In the genomic region with DNA sequence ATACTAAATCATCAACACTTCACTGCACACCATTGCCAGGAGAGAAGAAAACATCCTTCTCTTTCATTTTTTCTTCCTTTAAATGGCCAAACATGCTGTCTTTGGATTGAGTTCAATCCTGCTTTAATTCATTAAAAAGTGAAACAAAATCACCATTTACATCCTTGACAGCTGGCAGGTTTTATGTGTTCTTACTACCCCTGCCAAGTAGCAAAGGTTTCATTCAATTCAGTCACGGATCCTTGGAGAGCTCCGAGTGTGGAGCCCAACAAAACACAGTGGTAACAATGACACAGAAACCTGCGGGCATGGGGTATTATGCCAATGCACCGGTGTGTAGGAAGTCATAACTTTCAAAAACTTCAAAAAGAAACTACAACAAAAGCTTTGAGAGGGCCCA, we compare ENCODE assay signal across 15 cellular contexts.
DNase-seq lines count a peak whose midpoint lies in the region; ATAC-seq, FAIRE-seq and TF ChIP-seq lines count a peak whose summit lies in the region.
"Had no signal": no experiment of that assay in that cellular context is flagged by ENCODE, and none has a peak within 500 bp of the region (broad histone marks: within the 10 kb centered on the region; RNA-seq: fewer than 3 reads in every experiment).

No MANE protein-coding gene starts in this region.

- H3K27me3 ChIP-seq in HepG2 (ENCODE audit: control insufficient read depth in 1 of 2, insufficient read depth in 2 of 2, low read length in 2 of 2), result no peaks in the 10 kb centered on the region; a peak in 1 of 5 replicates
- no peaks in the 10 kb centered on the region for H3K27me3 ChIP-seq in right lobe of liver
- H3K27me3 ChIP-seq in SJCRH30, result no peaks in the 10 kb centered on the region
- no peaks in the 10 kb centered on the region for H3K27me3 ChIP-seq in kidney epithelial cell (ENCODE audit: control insufficient read depth, insufficient read depth, low read length)
- no peaks in the 10 kb centered on the region for H3K27me3 ChIP-seq in upper lobe of right lung

- TF ChIP-seq CTCF in HepG2 (CRISPR knock-in tag; IDR thresholded peaks at IDR 0.05), result no peak
- TF ChIP-seq CTCF in right lobe of liver (IDR thresholded peaks at IDR 0.05), result no peak
- no peak for TF ChIP-seq CTCF in kidney epithelial cell (IDR thresholded peaks at IDR 0.05; ENCODE audit: insufficient read depth, low read length, poor library complexity, severe bottlenecking)
- no peak for TF ChIP-seq CTCF in upper lobe of right lung (IDR thresholded peaks at IDR 0.05)

- TF ChIP-seq RAD21 in HepG2 (CRISPR knock-in tag; IDR thresholded peaks at IDR 0.05), result no peak

- TF ChIP-seq EP300 in HepG2 (IDR thresholded peaks at IDR 0.05; ENCODE audit: low read depth in 2 of 2, low read length in 2 of 2) (no peak), HepG2 (CRISPR knock-in tag; IDR thresholded peaks at IDR 0.05; ENCODE audit: borderline replicate concordance) (no peak)

- H3K36me3 ChIP-seq in HepG2 (replicated peaks in 1 of 2; ENCODE audit: control insufficient read depth in 1 of 2, insufficient read depth in 2 of 2, low read length in 2 of 2) (no peaks in the 10 kb centered on the region), right lobe of liver (no peaks in the 10 kb centered on the region), SJCRH30 (no peaks in the 10 kb centered on the region), kidney epithelial cell (ENCODE audit: control insufficient read depth, insufficient read depth, low read length) (no peaks in the 10 kb centered on the region), upper lobe of right lung (no peaks in the 10 kb centered on the region)

- intact Hi-C loops in HepG2 (cut with micrococcal nuclease; ENCODE audit: unreplicated experiment) (no loop called here), right lobe of liver (cut with DNase I) (no loop called here), upper lobe of right lung (cut with DNase I) (no loop called here)

- in situ Hi-C loops in HepG2 (cut with HindIII; ENCODE audit: extremely low pct_ligation_motif_present, low pct_unique_long_range_greater_than_20kb), result no loop called here

- H3K27ac ChIP-seq in HepG2 (ENCODE audit: extremely low read length, insufficient read depth, low read length), result no peak overlapping the region
- H3K27ac ChIP-seq in right lobe of liver, result no peak overlapping the region
- H3K27ac ChIP-seq in SJCRH30, result no peak overlapping the region
- no peak overlapping the region for H3K27ac ChIP-seq in upper lobe of right lung
- H3K27ac ChIP-seq: HL-60 had no signal

- H3K9me3 ChIP-seq in HepG2 (ENCODE audit: low read length), result no peaks in the 10 kb centered on the region
- no peaks in the 10 kb centered on the region for H3K9me3 ChIP-seq in right lobe of liver
- no peaks in the 10 kb centered on the region for H3K9me3 ChIP-seq in SJCRH30 (replicated peaks)
- H3K9me3 ChIP-seq in upper lobe of right lung, result no peaks in the 10 kb centered on the region

- DNase-seq in HepG2 (ENCODE audit: low spot score) (no peak), right lobe of liver (no peak), SJCRH30 (peak; percentile 13 to 63), kidney epithelial cell (ENCODE audit: low read depth) (peak; percentile 61), NCI-H1417 (lab: John Stamatoyannopoulos, UW) (no peak), upper lobe of right lung (no peak), activated gamma-delta T cell (lab: John Stamatoyannopoulos, UW) (no peak)
- DNase-seq: activated CD4-positive, alpha-beta T cell treated with anti-CD3 and anti-CD28 coated beads, Interleukin-2, amount 50 U/mL, for 48 hours; activated gamma-delta T cell treated with Interleukin-2 at 50 U/mL for 16 hours; left colon; NCI-H1417 treated with DMSO at 0.1 percent for 48 hours; T-helper 1 cell had no signal

- BruUV-seq in HepG2 (replicated peaks; lab: Mats Ljungman, UMichigan), result no TSS peak

- ATAC-seq in HepG2, result no peak
- no peak for ATAC-seq in right lobe of liver
- no peak for ATAC-seq in HG02798 (IDR thresholded peaks at IDR 0.05; ENCODE audit: poor library complexity, unreplicated experiment)
- ATAC-seq in upper lobe of right lung, result no peak
- ATAC-seq: left colon had no signal

- H3K9ac ChIP-seq in HepG2 (ENCODE audit: insufficient read depth, low read depth, low read length), result no peak overlapping the region

- no peak for FAIRE-seq in HepG2 (lab: Jason Lieb, UNC)
- FAIRE-seq: GM18507 had no signal

- H4K20me1 ChIP-seq in HepG2 (ENCODE audit: insufficient read depth, low read length), result no peaks in the 10 kb centered on the region

- H3K4me1 ChIP-seq in HepG2 (ENCODE audit: insufficient read depth, low read length) (peaks cover 10% of the 10 kb centered on the region), right lobe of liver (no peaks in the 10 kb centered on the region), SJCRH30 (no peaks in the 10 kb centered on the region; the same call in 1 of the 2 replicates), upper lobe of right lung (no peaks in the 10 kb centered on the region)

- POLR2A ChIA-PET in HepG2 (lab: Yijun Ruan, JAX), result no interaction called here

- H3K79me2 ChIP-seq in HepG2 (ENCODE audit: insufficient read depth, low read length), result no peaks in the 10 kb centered on the region

- H2AFZ ChIP-seq in HepG2 (ENCODE audit: low read length), result peak overlapping the region; percentile 32

- WGBS in HepG2 (ENCODE audit: low lambda C conversion rate), result 16% methylated on average over 4 of the region's 4 CpGs
- WGBS in right lobe of liver (ENCODE audit: insufficient coverage, low coverage, low lambda C conversion rate, missing lambda C conversion rate), result 49% methylated on average over 4 of the region's 4 CpGs

- TF ChIP-seq POLR2A in HepG2 (IDR thresholded peaks at IDR 0.05; ENCODE audit: insufficient read depth in 1 of 2, low read depth in 2 of 2, low read length in 2 of 2) (no peak), right lobe of liver (IDR thresholded peaks at IDR 0.05) (no peak)

- no peak overlapping the region for H3K4me2 ChIP-seq in HepG2 (ENCODE audit: low read depth, low read length)

- H3K4me3 ChIP-seq in HepG2 (replicated peaks in 1 of 3; ENCODE audit: insufficient read depth in 1 of 3, low read depth in 2 of 3, low read length in 3 of 3), result no peak overlapping the region
- no peak overlapping the region for H3K4me3 ChIP-seq in right lobe of liver
- no peak overlapping the region for H3K4me3 ChIP-seq in SJCRH30
- no peak overlapping the region for H3K4me3 ChIP-seq in kidney epithelial cell (ENCODE audit: low read depth, low read length)
- no peak overlapping the region for H3K4me3 ChIP-seq in upper lobe of right lung

- CTCF ChIA-PET in HepG2 (lab: Yijun Ruan, JAX; ENCODE audit: low intra/inter-chr PET ratio, low total read pairs), result no interaction called here

TF ChIP-seq in HepG2, 621 proteins besides CTCF, POLR2A, EP300 and RAD21:
- no peak for TF ChIP-seq MIER3 (CRISPR knock-in tag; IDR thresholded peaks at IDR 0.05; ENCODE audit: borderline replicate concordance)
- TF ChIP-seq MAZ (IDR thresholded peaks at IDR 0.05; ENCODE audit: borderline replicate concordance, low read depth, low read length), result no peak
- no peak for TF ChIP-seq MAZ (CRISPR knock-in tag; IDR thresholded peaks at IDR 0.05; ENCODE audit: low read depth)
- TF ChIP-seq ZNF878 (CRISPR knock-in tag; IDR thresholded peaks at IDR 0.05), result no peak
- TF ChIP-seq, protein P1, sequence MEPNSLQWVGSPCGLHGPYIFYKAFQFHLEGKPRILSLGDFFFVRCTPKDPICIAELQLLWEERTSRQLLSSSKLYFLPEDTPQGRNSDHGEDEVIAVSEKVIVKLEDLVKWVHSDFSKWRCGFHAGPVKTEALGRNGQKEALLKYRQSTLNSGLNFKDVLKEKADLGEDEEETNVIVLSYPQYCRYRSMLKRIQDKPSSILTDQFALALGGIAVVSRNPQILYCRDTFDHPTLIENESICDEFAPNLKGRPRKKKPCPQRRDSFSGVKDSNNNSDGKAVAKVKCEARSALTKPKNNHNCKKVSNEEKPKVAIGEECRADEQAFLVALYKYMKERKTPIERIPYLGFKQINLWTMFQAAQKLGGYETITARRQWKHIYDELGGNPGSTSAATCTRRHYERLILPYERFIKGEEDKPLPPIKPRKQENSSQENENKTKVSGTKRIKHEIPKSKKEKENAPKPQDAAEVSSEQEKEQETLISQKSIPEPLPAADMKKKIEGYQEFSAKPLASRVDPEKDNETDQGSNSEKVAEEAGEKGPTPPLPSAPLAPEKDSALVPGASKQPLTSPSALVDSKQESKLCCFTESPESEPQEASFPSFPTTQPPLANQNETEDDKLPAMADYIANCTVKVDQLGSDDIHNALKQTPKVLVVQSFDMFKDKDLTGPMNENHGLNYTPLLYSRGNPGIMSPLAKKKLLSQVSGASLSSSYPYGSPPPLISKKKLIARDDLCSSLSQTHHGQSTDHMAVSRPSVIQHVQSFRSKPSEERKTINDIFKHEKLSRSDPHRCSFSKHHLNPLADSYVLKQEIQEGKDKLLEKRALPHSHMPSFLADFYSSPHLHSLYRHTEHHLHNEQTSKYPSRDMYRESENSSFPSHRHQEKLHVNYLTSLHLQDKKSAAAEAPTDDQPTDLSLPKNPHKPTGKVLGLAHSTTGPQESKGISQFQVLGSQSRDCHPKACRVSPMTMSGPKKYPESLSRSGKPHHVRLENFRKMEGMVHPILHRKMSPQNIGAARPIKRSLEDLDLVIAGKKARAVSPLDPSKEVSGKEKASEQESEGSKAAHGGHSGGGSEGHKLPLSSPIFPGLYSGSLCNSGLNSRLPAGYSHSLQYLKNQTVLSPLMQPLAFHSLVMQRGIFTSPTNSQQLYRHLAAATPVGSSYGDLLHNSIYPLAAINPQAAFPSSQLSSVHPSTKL (CRISPR knock-in tag; IDR thresholded peaks at IDR 0.05), result no peak
- TF ChIP-seq WIZ (CRISPR knock-in tag; IDR thresholded peaks at IDR 0.05), result no peak

Comparison
In these comparisons a context has a peak if more than half of its experiments do, and no peak if none do; other contexts are left out.
1. DNase-seq: peak in SJCRH30 (2 of 2) and kidney epithelial cell (single experiment); none in HepG2 (single experiment), right lobe of liver (0 of 3), NCI-H1417 (0 of 3), upper lobe of right lung (single experiment) and activated gamma-delta T cell (single experiment).